28 cellular contexts compared by ENCODE assay signal in the genomic region with DNA sequence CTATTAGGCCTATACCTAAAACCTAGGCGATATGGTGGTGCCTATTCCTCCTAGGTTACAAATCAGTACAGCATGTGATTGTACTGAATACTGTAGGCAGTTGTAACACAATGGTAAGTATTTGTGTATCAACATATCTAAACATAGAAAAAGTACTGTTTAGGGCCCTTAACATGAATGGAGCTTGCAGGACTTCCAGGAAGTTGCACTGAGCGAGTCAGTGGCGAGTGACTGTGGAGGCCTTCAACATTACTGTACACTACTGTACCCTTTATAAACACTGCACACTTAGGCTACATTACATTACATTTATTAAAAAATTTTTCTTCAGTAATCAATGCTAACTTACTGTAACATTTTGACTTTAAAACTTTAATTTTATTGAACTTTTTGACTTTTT. TPM values are rescaled to one million over a fixed set of nuclear protein-coding genes. Genes with fewer than 3 reads are reported as not detected.
DNase-seq lines count a peak whose midpoint lies in the region; ATAC-seq, FAIRE-seq and TF ChIP-seq lines count a peak whose summit lies in the region.
"Had no signal": no experiment of that assay in that cellular context is flagged by ENCODE, and none has a peak within 500 bp of the region (broad histone marks: within the 10 kb centered on the region; RNA-seq: fewer than 3 reads in every experiment).

No MANE protein-coding gene starts in this region.

- no peak overlapping the region for H3K27ac Mint-ChIP-seq in WTC11
- H3K27ac Mint-ChIP-seq: activated naive CD8-positive, alpha-beta T cell; activated T-helper 2 cell treated with anti-CD3 and anti-CD28 coated beads, Interferon-gamma antibody, Interleukin-2, Interleukin-4, amounts not matched to agents 10 μg/mL and 5 μg/mL and 100 μg/mL, durations not matched to agents 14 hours and 24 hours and 36 hours; CD8-positive, alpha-beta T cell; naive thymus-derived CD8-positive, alpha-beta T cell; stimulated activated naive CD8-positive, alpha-beta T cell treated with anti-CD3 and anti-CD28 coated beads, Interleukin-15, Interleukin-2, amounts not matched to agents 100 ng/mL and 50 ng/mL, for 24 hours had no signal

- H2AFZ ChIP-seq in HepG2 (ENCODE audit: low read length) (no peak overlapping the region), PC-9 (no peak overlapping the region)

- peaks cover 65% of the 10 kb centered on the region for H4K20me1 ChIP-seq in HepG2 (ENCODE audit: insufficient read depth, low read length)
- H4K20me1 ChIP-seq in PC-9 (ENCODE audit: insufficient read depth), result no peaks in the 10 kb centered on the region

- H3K4me3 ChIP-seq in HepG2 (replicated peaks in 1 of 3; ENCODE audit: insufficient read depth in 1 of 3, low read depth in 2 of 3, low read length in 3 of 3) (no peak overlapping the region), PC-9 (no peak overlapping the region)
- H3K4me3 ChIP-seq: testis, vagina had no signal

- TF ChIP-seq EP300 in HepG2 (IDR thresholded peaks at IDR 0.05; ENCODE audit: low read depth in 2 of 2, low read length in 2 of 2), result no peak
- TF ChIP-seq EP300 in HepG2 (CRISPR knock-in tag; IDR thresholded peaks at IDR 0.05; ENCODE audit: borderline replicate concordance), result no peak

- H3K4me1 Mint-ChIP-seq in WTC11, result peaks cover 45% of the 10 kb centered on the region

- no peaks in the 10 kb centered on the region for H3K27me3 Mint-ChIP-seq in WTC11 (ENCODE audit: low read depth)

- no peak for TF ChIP-seq RAD21 in HepG2 (CRISPR knock-in tag; IDR thresholded peaks at IDR 0.05)

- H3K27me3 ChIP-seq in HepG2 (ENCODE audit: control insufficient read depth in 1 of 2, insufficient read depth in 2 of 2, low read length in 2 of 2) (no peaks in the 10 kb centered on the region), PC-9 (ENCODE audit: insufficient read depth, low read depth) (no peaks in the 10 kb centered on the region)
- H3K27me3 ChIP-seq: BE2C, testis, vagina had no signal

- TF ChIP-seq CTCF in HepG2 (CRISPR knock-in tag; IDR thresholded peaks at IDR 0.05), result no peak
- no peak for TF ChIP-seq CTCF in PC-9 (conservative IDR thresholded peaks at IDR 0.05)
- TF ChIP-seq CTCF in WTC11 (IDR thresholded peaks at IDR 0.05), result no peak

- POLR2A ChIA-PET in HepG2 (lab: Yijun Ruan, JAX) (no interaction called here), PC-9 (lab: Charles Lee; ENCODE audit: unreplicated experiment) (no interaction called here), WTC11 (lab: Charles Lee) (no interaction called here)

- H3K4me1 ChIP-seq in HepG2 (ENCODE audit: insufficient read depth, low read length) (peaks cover 56% of the 10 kb centered on the region), PC-9 (replicated peaks; ENCODE audit: insufficient read depth) (peaks cover 2% of the 10 kb centered on the region; the same call in 1 of the 2 replicates)
- H3K4me1 ChIP-seq: testis had no signal

- no peaks in the 10 kb centered on the region for H3K9me2 ChIP-seq in PC-9 (ENCODE audit: insufficient read depth)

- no TSS peak for BruUV-seq in HepG2 (replicated peaks; lab: Mats Ljungman, UMichigan)
- BruUV-seq in PC-9 (replicated peaks; lab: Mats Ljungman, UMichigan), result no TSS peak

- H3K36me3 ChIP-seq in HepG2 (replicated peaks in 1 of 2; ENCODE audit: control insufficient read depth in 1 of 2, insufficient read depth in 2 of 2, low read length in 2 of 2) (peaks cover 0 to 1% of the 10 kb centered on the region in 2 experiments; a peak in 3 of 5 replicates), PC-9 (ENCODE audit: low read depth) (no peaks in the 10 kb centered on the region)
- H3K36me3 ChIP-seq: BE2C, vagina had no signal

- ATAC-seq in HepG2 (peak; percentile 36; the same call in 1 of the 3 replicates), GM21528 (IDR thresholded peaks at IDR 0.05; ENCODE audit: low FRiP score, unreplicated experiment) (no peak), WTC11 (no peak)
- ATAC-seq: CD8-positive, alpha-beta T cell; naive thymus-derived CD8-positive, alpha-beta T cell; right cardiac atrium had no signal

- DNase-seq in ELR (ENCODE audit: low read depth), result peak; percentile 72
- peak; percentile 30 for DNase-seq in M059J (ENCODE audit: low read depth)
- DNase-seq in dermis blood vessel endothelial cell, result peak; percentile 34
- DNase-seq in HepG2 (ENCODE audit: low spot score), result no peak
- DNase-seq in NCI-H1417 treated with DMSO at 0.1 percent for 48 hours (lab: John Stamatoyannopoulos, UW), result no peak
- no peak for DNase-seq in PC-9
- DNase-seq in WTC11 (ENCODE audit: low spot score), result no peak
- DNase-seq: activated T-cell treated with anti-CD3 and anti-CD28 coated beads for 4 hours; BE2C; CD8-positive, alpha-beta T cell; islet precursor cell; naive thymus-derived CD8-positive, alpha-beta T cell; NCI-H1048; NCI-H187; NCI-H2171; NCI-H510A treated with DMSO at 0.1 percent for 48 hours; right cardiac atrium; SIG-M5; stimulated activated CD4-positive, alpha-beta T cell treated with anti-CD3 and anti-CD28 coated beads, Interleukin-1b, Interleukin-23, amount 100 ng/mL, for 48 hours; testis had no signal

- H3K79me2 ChIP-seq in HepG2 (ENCODE audit: insufficient read depth, low read length), result peaks cover 95% of the 10 kb centered on the region
- H3K79me2 ChIP-seq in PC-9 (ENCODE audit: low read depth), result peaks cover 12% of the 10 kb centered on the region; the same call in 1 of the 2 replicates

- no peak for TF ChIP-seq POLR2A in HepG2 (IDR thresholded peaks at IDR 0.05; ENCODE audit: insufficient read depth in 1 of 2, low read depth in 2 of 2, low read length in 2 of 2)

- H3K9me3 ChIP-seq in HepG2 (ENCODE audit: low read length) (no peaks in the 10 kb centered on the region), PC-9 (ENCODE audit: insufficient read depth, low read depth) (no peaks in the 10 kb centered on the region)
- H3K9me3 ChIP-seq: BE2C, testis, vagina had no signal

- 94% methylated on average over 3 of the region's 3 CpGs for WGBS in HepG2 (ENCODE audit: low lambda C conversion rate)

- H3K9me3 Mint-ChIP-seq in WTC11, result no peaks in the 10 kb centered on the region
- H3K9me3 Mint-ChIP-seq: activated T-helper 2 cell treated with anti-CD3 and anti-CD28 coated beads, Interferon-gamma antibody, Interleukin-2, Interleukin-4, amounts not matched to agents 10 μg/mL and 5 μg/mL and 100 μg/mL, durations not matched to agents 14 hours and 24 hours and 36 hours; CD8-positive, alpha-beta T cell; naive thymus-derived CD8-positive, alpha-beta T cell; stimulated activated naive CD8-positive, alpha-beta T cell treated with anti-CD3 and anti-CD28 coated beads, Interleukin-15, Interleukin-2, amounts not matched to agents 100 ng/mL and 50 ng/mL, for 24 hours had no signal

- no peaks in the 10 kb centered on the region for H3K36me3 Mint-ChIP-seq in WTC11
- H3K36me3 Mint-ChIP-seq: CD8-positive, alpha-beta T cell had no signal

- H3K4me2 ChIP-seq in HepG2 (ENCODE audit: low read depth, low read length), result no peak overlapping the region
- H3K4me2 ChIP-seq in PC-9, result no peak overlapping the region

- no peak overlapping the region for H3K27ac ChIP-seq in HepG2 (ENCODE audit: extremely low read length, insufficient read depth, low read length)
- H3K27ac ChIP-seq in PC-9, result no peak overlapping the region
- H3K27ac ChIP-seq: epithelial cell of prostate, testis, vagina had no signal

- CTCF ChIA-PET in HepG2 (lab: Yijun Ruan, JAX; ENCODE audit: low intra/inter-chr PET ratio, low total read pairs), result no interaction called here
- CTCF ChIA-PET in PC-9 (lab: Charles Lee), result interaction anchor here (0.6 kb wide), 2 partner anchors 33 to 96 kb away, joined by 3 to 4 read pairs; no protein-coding TSS in a partner anchor
- CTCF ChIA-PET in WTC11 (lab: Charles Lee), result interaction anchor here (1.1 kb wide), 1 partner anchor 8 kb away, joined by 3 read pairs; no protein-coding TSS in a partner anchor

- in situ Hi-C loops in HepG2 (cut with HindIII; ENCODE audit: extremely low pct_ligation_motif_present, low pct_unique_long_range_greater_than_20kb), result no loop called here

- H3K9ac ChIP-seq in HepG2 (ENCODE audit: insufficient read depth, low read depth, low read length), result no peak overlapping the region

- intact Hi-C loops in HepG2 (cut with micrococcal nuclease; ENCODE audit: unreplicated experiment), result no loop called here
- intact Hi-C loops in PC-9 (cut with micrococcal nuclease; ENCODE audit: unreplicated experiment), result loop anchor here (5.0 kb wide), 1 partner anchor 35 kb away; no protein-coding TSS in a partner anchor

- H3F3A ChIP-seq in PC-9 (ENCODE audit: insufficient read depth, low read depth), result no peaks in the 10 kb centered on the region

- no peak for FAIRE-seq in HepG2 (lab: Jason Lieb, UNC)
- FAIRE-seq: GM12891, H54 had no signal

- H3K4me3 Mint-ChIP-seq in WTC11, result no peak overlapping the region
- H3K4me3 Mint-ChIP-seq: activated naive CD8-positive, alpha-beta T cell; CD8-positive, alpha-beta T cell; naive thymus-derived CD8-positive, alpha-beta T cell; stimulated activated naive CD8-positive, alpha-beta T cell treated with anti-CD3 and anti-CD28 coated beads, Interleukin-15, Interleukin-2, amounts not matched to agents 100 ng/mL and 50 ng/mL, for 24 hours had no signal

RNA-seq across cellular contexts. Expression of gene WWC2, which starts 37.8 kb away (rescaled TPM):
- 9.0 and 16.7 TPM in 2 replicates for total RNA-seq in M059J (2014; rRNA removed; shearing (Covaris generic))
- total RNA-seq in dermis blood vessel endothelial cell, result 31.3 and 43.8 TPM in 2 replicates
- total RNA-seq in HepG2 (2016; rRNA removed; fragmentation: Illumina TruSeq; extraction: Trizol), result 40.0 and 44.6 TPM in 2 replicates
- total RNA-seq in HepG2 (2016; cell fraction: cytosol; rRNA removed; fragmentation: Illumina TruSeq; extraction: Trizol; ENCODE audit: low read depth), result 9.4 and 9.9 TPM in 2 replicates
- total RNA-seq in HepG2 (2016; cell fraction: insoluble cytoplasmic fraction; rRNA removed; fragmentation: Illumina TruSeq; extraction: Trizol), result 39.3 and 44.7 TPM in 2 replicates
- 20.4 and 25.6 TPM in 2 replicates for total RNA-seq in HepG2 (2016; cell fraction: membrane; rRNA removed; fragmentation: Illumina TruSeq; extraction: Trizol)
- 53.6 and 60.5 TPM in 2 replicates for total RNA-seq in HepG2 (2016; cell fraction: nucleus; rRNA removed; fragmentation: Illumina TruSeq; extraction: Trizol)
- polyA plus RNA-seq in HepG2 (2011; rRNA removed), result 39.9 and 50.1 TPM in 2 replicates
- polyA plus RNA-seq in HepG2 (2011; cell fraction: cytosol; rRNA removed), result 28.1 and 30.9 TPM in 2 replicates
- 89.9 and 101 TPM in 2 replicates for polyA plus RNA-seq in HepG2 (2011; cell fraction: nucleus; rRNA removed)
- polyA plus RNA-seq in HepG2 (2012), result 43.9 and 54.9 TPM in 2 replicates
- 0.82 and 1.0 TPM in 2 replicates for polyA plus RNA-seq in HepG2 (2016; cell fraction: cytosol; fragmentation: Illumina TruSeq; extraction: Trizol; ENCODE audit: low read depth)
- polyA plus RNA-seq in HepG2 (2016; cell fraction: insoluble cytoplasmic fraction; fragmentation: Illumina TruSeq; extraction: Trizol; ENCODE audit: low read depth), result 26.2 and 27.1 TPM in 2 replicates
- 5.2 and 6.2 TPM in 2 replicates for polyA plus RNA-seq in HepG2 (2016; cell fraction: membrane; fragmentation: Illumina TruSeq; extraction: Trizol; ENCODE audit: low read depth)
- 41.4 and 50.5 TPM in 2 replicates for polyA plus RNA-seq in HepG2 (2016; cell fraction: nucleus; fragmentation: Illumina TruSeq; extraction: Trizol; ENCODE audit: insufficient read depth, low read depth)
- polyA minus RNA-seq in HepG2 (2011; rRNA and poly(A)+ RNA removed; ENCODE audit: low replicate concordance), result 11.7 and 43.0 TPM in 2 replicates
- 33.9 and 36.8 TPM in 2 replicates for polyA minus RNA-seq in HepG2 (2011; cell fraction: cytosol; rRNA and poly(A)+ RNA removed)
- polyA minus RNA-seq in HepG2 (2011; cell fraction: nucleus; rRNA and poly(A)+ RNA removed), result 200 and 232 TPM in 2 replicates
- 42.3 and 46.5 TPM in 2 replicates for total RNA-seq in PC-9 (2021)
- 126 to 133 TPM (median 133 TPM) in 3 replicates for total RNA-seq in WTC11 (2021)

Comparison
In these comparisons a context has a peak if more than half of its experiments do, and no peak if none do; other contexts are left out.
1. DNase-seq: peak in ELR (single experiment), M059J (single experiment) and dermis blood vessel endothelial cell (single experiment); none in HepG2 (single experiment), NCI-H1417 treated with DMSO at 0.1 percent for 48 hours (single experiment), PC-9 (0 of 2) and WTC11 (single experiment).